In genomic region chr16:14911954-14912353, GRCh38 we compare ENCODE assay signal across 8 cellular contexts. TPM values are rescaled to one million over a fixed set of nuclear protein-coding genes. Genes with fewer than 3 reads are reported as not detected.
DNase-seq lines count a peak whose midpoint lies in the region; TF ChIP-seq lines count a peak whose summit lies in the region.
"Not testable (repeated sequence)": the region's sequence is repeated elsewhere in the genome, so short reads cannot be mapped to it uniquely, and the experiment has no call there.

No MANE protein-coding gene starts in this region.

- peak overlapping the region; percentile 46 for H3K9ac ChIP-seq in SU-DHL-6 (ENCODE audit: low read length)

- in situ Hi-C loops in astrocyte of the spinal cord (cut with HindIII; ENCODE audit: low sequenced_read_pairs), result not testable (repeated sequence)

- H4K20me1 ChIP-seq in SU-DHL-6 (ENCODE audit: low read depth, low read length), result not testable (repeated sequence)

- not testable (repeated sequence) for H3K27ac Mint-ChIP-seq in glutamatergic neuron (ENCODE audit: unreplicated experiment); type B pancreatic cell

- H3K27ac ChIP-seq in SU-DHL-6 (ENCODE audit: low read depth, low read length), result not testable (repeated sequence)

- peak overlapping the region; percentile 29 for H3K4me2 ChIP-seq in SU-DHL-6 (ENCODE audit: low read depth, low read length, poor library complexity, severe bottlenecking)

- H3K27me3 ChIP-seq in SU-DHL-6 (ENCODE audit: low read length), result not testable (repeated sequence)

- H3K27me3 Mint-ChIP-seq in glutamatergic neuron (ENCODE audit: unreplicated experiment); type B pancreatic cell: not testable (repeated sequence)

- H3K9me3 ChIP-seq in SU-DHL-6 (ENCODE audit: insufficient read depth, low read length), result not testable (repeated sequence)

- not testable (repeated sequence) for TF ChIP-seq CTCF in GM12865 (IDR thresholded peaks at IDR 0.05; ENCODE audit: insufficient read depth, low read depth, low read length, missing control alignments); SU-DHL-6 (IDR thresholded peaks at IDR 0.05; ENCODE audit: insufficient read depth, low read length, poor library complexity, severe bottlenecking); astrocyte of the spinal cord (IDR thresholded peaks at IDR 0.05; ENCODE audit: low read depth, low read length); glutamatergic neuron (IDR thresholded peaks at IDR 0.05; ENCODE audit: partially characterized antibody, unreplicated experiment); type B pancreatic cell (conservative IDR thresholded peaks at IDR 0.05)

- H3K79me2 ChIP-seq in SU-DHL-6 (ENCODE audit: insufficient read depth, low read length), result not testable (repeated sequence)

- H3K36me3 ChIP-seq in SU-DHL-6 (ENCODE audit: low read length), result not testable (repeated sequence)

- not testable (repeated sequence) for H3K36me3 Mint-ChIP-seq in glutamatergic neuron (ENCODE audit: unreplicated experiment); type B pancreatic cell

- not testable (repeated sequence) for H3K4me1 Mint-ChIP-seq in glutamatergic neuron (ENCODE audit: low read depth, unreplicated experiment); type B pancreatic cell (ENCODE audit: unreplicated experiment)

- peak overlapping the region; percentile 32; the same call in 1 of the 2 replicates for H3K4me3 ChIP-seq in GM12865 (ENCODE audit: low read depth, low read length)
- peak overlapping the region; percentile 55 for H3K4me3 ChIP-seq in SU-DHL-6 (ENCODE audit: insufficient read depth, low read length, poor library complexity, severe bottlenecking)
- H3K4me3 ChIP-seq in astrocyte of the spinal cord (ENCODE audit: low read depth, low read length), result peak overlapping the region; percentile 38

- H3K4me3 Mint-ChIP-seq in glutamatergic neuron (ENCODE audit: unreplicated experiment) (peak overlapping the region; percentile 73), type B pancreatic cell (peak overlapping the region; percentile 65)

- DNase-seq in GM12865 (ENCODE audit: low read depth); astrocyte of the spinal cord (ENCODE audit: low read depth, low spot score): not testable (repeated sequence)
- peak; percentile 56 for DNase-seq in activated CD8-positive, alpha-beta memory T cell treated with anti-CD3 and anti-CD28 coated beads, Interleukin-2, amount 50 U/mL, for 4 hours
- DNase-seq in glutamatergic neuron (peak; percentile 80), mucosa of gallbladder (ENCODE audit: low spot score) (peak; percentile 60), type B pancreatic cell (ENCODE audit: extremely low spot score, unreplicated experiment) (peak; percentile 82)
- peak; percentile 60 to 61 for DNase-seq in stimulated activated CD4-positive, alpha-beta T cell treated with anti-CD3 and anti-CD28 coated beads, Interleukin-2, amount 100 ng/mL, for 24 hours

- H3K9me3 Mint-ChIP-seq in glutamatergic neuron (ENCODE audit: unreplicated experiment); type B pancreatic cell: not testable (repeated sequence)

- not testable (repeated sequence) for H3K9me2 ChIP-seq in SU-DHL-6 (replicated peaks; ENCODE audit: insufficient read depth, low read length)

- not testable (repeated sequence) for H2AFZ ChIP-seq in SU-DHL-6 (ENCODE audit: low read depth, low read length, severe bottlenecking)

- H3F3A ChIP-seq in SU-DHL-6 (ENCODE audit: insufficient read depth), result not testable (repeated sequence)

RNA-seq across cellular contexts. Expression of gene NPIPA1, which starts 25.3 kb away (rescaled TPM):
- total RNA-seq in glutamatergic neuron (ENCODE audit: unreplicated experiment) (216 TPM), mucosa of gallbladder (114 TPM), type B pancreatic cell (ENCODE audit: low replicate concordance) (84.4 and 199 TPM in 2 replicates)
